In the genomic region with DNA sequence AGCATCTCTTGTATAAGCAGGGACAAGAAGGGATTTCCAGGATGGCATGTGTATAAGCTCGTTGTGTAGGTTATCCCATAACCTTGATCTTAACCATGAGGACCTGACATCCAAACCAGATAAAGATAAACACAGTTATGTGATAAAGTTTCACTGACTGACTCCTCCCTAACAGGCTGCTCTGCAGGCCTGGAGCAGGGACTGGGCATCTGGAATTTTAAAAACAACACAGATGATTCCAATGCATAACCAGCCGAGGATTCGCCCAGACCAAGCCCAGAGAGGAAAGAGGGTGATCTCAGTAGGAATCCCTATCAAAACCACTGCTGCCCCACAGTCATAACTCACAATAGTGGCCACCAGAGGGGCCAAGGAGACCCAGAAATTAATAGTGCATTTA, we compare ENCODE assay signal across 1 cellular context.
TF ChIP-seq lines count a peak whose summit lies in the region.

No MANE protein-coding gene starts in this region.

TF ChIP-seq in GM23338, 12 proteins besides CTCF, POLR2A, EP300 and RAD21:
- TF ChIP-seq, protein P1, sequence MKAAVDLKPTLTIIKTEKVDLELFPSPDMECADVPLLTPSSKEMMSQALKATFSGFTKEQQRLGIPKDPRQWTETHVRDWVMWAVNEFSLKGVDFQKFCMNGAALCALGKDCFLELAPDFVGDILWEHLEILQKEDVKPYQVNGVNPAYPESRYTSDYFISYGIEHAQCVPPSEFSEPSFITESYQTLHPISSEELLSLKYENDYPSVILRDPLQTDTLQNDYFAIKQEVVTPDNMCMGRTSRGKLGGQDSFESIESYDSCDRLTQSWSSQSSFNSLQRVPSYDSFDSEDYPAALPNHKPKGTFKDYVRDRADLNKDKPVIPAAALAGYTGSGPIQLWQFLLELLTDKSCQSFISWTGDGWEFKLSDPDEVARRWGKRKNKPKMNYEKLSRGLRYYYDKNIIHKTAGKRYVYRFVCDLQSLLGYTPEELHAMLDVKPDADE (IDR thresholded peaks at IDR 0.05): no peak
